ENCODE assay signal across 15 cellular contexts in the genomic region with DNA sequence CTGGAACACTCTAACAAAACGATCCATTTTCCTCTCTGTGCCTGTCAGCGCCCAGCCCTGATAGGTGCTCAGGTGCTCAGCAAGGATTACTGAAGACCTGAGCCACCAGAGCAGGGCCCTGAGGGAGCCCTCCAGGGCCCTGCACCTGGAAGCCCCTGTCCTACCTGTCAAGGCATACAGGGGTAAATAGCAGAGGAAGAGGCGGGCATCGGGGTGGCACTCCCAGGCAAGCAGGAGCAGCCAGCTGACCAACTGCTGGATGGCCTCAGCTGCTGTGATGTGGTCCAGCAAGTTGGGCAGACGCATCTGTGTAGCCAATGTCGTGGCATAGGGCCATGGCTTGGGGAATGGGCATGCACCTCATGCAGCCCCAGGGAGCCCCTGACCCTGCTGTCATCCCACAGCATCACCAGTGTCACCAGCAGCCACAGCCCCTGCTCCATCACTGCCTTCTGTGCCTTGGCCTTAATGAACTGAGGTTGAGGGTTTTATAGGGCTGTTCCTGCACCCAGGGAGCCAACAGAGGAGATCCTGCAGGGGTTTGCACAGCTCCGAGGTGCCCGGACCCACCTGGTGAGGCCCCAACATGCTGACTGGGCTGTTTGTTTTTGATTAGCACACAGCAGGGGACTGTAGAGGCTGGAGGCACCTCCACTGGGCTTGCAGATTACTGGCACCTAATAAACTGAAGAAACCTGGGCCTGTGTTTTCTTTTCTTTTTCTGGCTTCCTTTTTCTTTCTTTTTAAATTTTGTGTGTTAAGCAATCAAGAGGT. TPM values are rescaled to one million over a fixed set of nuclear protein-coding genes. Genes with fewer than 3 reads are reported as not detected.
A peak's percentile ranks its signal among the peaks of the same experiment; 100 is the strongest.
DNase-seq lines count a peak whose midpoint lies in the region; ATAC-seq and TF ChIP-seq lines count a peak whose summit lies in the region.
"Had no signal": no experiment of that assay in that cellular context is flagged by ENCODE, and none has a peak within 500 bp of the region (broad histone marks: within the 10 kb centered on the region; RNA-seq: fewer than 3 reads in every experiment).

No MANE protein-coding gene starts in this region.

- peak; percentile 47 for ATAC-seq in GM23338
- no peak for ATAC-seq in WTC11
- ATAC-seq: effector memory CD8-positive, alpha-beta T cell had no signal

- H3K27ac ChIP-seq in CD8-positive, alpha-beta memory T cell (ENCODE audit: low read depth, low read length) = no peak overlapping the region
- no peak overlapping the region for H3K27ac ChIP-seq in GM23338 (ENCODE audit: low read depth)
- H3K27ac ChIP-seq in neural cell (ENCODE audit: low read length) = peak overlapping the region; percentile 80
- H3K27ac ChIP-seq: SJCRH30, thoracic aorta had no signal

- no peaks in the 10 kb centered on the region for H3K36me3 ChIP-seq in CD8-positive, alpha-beta memory T cell (ENCODE audit: insufficient read depth, low read length)
- H3K36me3 ChIP-seq in GM23338 (ENCODE audit: insufficient read depth) (no peaks in the 10 kb centered on the region), neural cell (ENCODE audit: insufficient read depth, low read length) (no peaks in the 10 kb centered on the region)
- H3K36me3 ChIP-seq: SJCRH30, thoracic aorta had no signal

- peaks cover 8 to 10% (median 9%) of the 10 kb centered on the region in 3 donors for H3K4me1 Mint-ChIP-seq in CD8-positive, alpha-beta memory T cell
- H3K4me1 Mint-ChIP-seq in GM23338 = peaks cover 23% of the 10 kb centered on the region
- H3K4me1 Mint-ChIP-seq in WTC11 = peaks cover 12% of the 10 kb centered on the region

- no peaks in the 10 kb centered on the region for H3K4me1 ChIP-seq in CD8-positive, alpha-beta memory T cell (ENCODE audit: insufficient read depth, low read length)
- peaks cover 10% of the 10 kb centered on the region for H3K4me1 ChIP-seq in GM23338 (ENCODE audit: insufficient read depth)
- H3K4me1 ChIP-seq: adrenal gland, SJCRH30 had no signal

- H3K9me3 ChIP-seq in CD8-positive, alpha-beta memory T cell (ENCODE audit: low read length) = no peaks in the 10 kb centered on the region
- no peaks in the 10 kb centered on the region for H3K9me3 ChIP-seq in neural cell (ENCODE audit: low read length)
- H3K9me3 ChIP-seq: adrenal gland, SJCRH30, thoracic aorta had no signal

- TF ChIP-seq RAD21 in neural cell (conservative IDR thresholded peaks at IDR 0.05) = no peak

- H4K20me1 ChIP-seq in GM23338 (replicated peaks; ENCODE audit: insufficient read depth) = no peaks in the 10 kb centered on the region; the same call in 1 of the 2 replicates
- no peaks in the 10 kb centered on the region for H4K20me1 ChIP-seq in neural cell (ENCODE audit: insufficient read depth)

- peaks cover 0 to 20% (median 3%) of the 10 kb centered on the region in 3 donors for H3K36me3 Mint-ChIP-seq in CD8-positive, alpha-beta memory T cell
- H3K36me3 Mint-ChIP-seq in GM23338 (ENCODE audit: low read depth) (peaks cover 9% of the 10 kb centered on the region), WTC11 (peaks cover 4% of the 10 kb centered on the region; the same call in 1 of the 2 replicates)

- no peaks in the 10 kb centered on the region for H3K27me3 Mint-ChIP-seq in CD8-positive, alpha-beta memory T cell
- H3K27me3 Mint-ChIP-seq in GM23338 (ENCODE audit: insufficient read depth, low read depth, poor library complexity) = peaks cover 11% of the 10 kb centered on the region
- no peaks in the 10 kb centered on the region for H3K27me3 Mint-ChIP-seq in WTC11 (ENCODE audit: low read depth)
- H3K27me3 Mint-ChIP-seq: effector memory CD8-positive, alpha-beta T cell had no signal

- no peak overlapping the region for H3K4me3 Mint-ChIP-seq in CD8-positive, alpha-beta memory T cell
- H3K4me3 Mint-ChIP-seq in GM23338 (peak overlapping the region; percentile 32; the same call in 2 of the 3 replicates), WTC11 (no peak overlapping the region)
- H3K4me3 Mint-ChIP-seq: effector memory CD8-positive, alpha-beta T cell had no signal

- TF ChIP-seq CTCF in GM23338 (conservative IDR thresholded peaks at IDR 0.05; ENCODE audit: low read depth in 2 of 2) = no peak
- no peak for TF ChIP-seq CTCF in WTC11 (IDR thresholded peaks at IDR 0.05)
- no peak for TF ChIP-seq CTCF in neural cell (IDR thresholded peaks at IDR 0.05; ENCODE audit: poor library complexity, severe bottlenecking)

- H3K9ac ChIP-seq in neural cell (ENCODE audit: low read length) = no peak overlapping the region

- CTCF ChIA-PET in CD8-positive, alpha-beta memory T cell (lab: Charles Lee) = interaction anchor here (1.0 to 2.7 kb wide), 3 partner anchors 11 to 23 kb away, joined by 3 to 10 read pairs (median 4); a partner anchor contains a TSS
- CTCF ChIA-PET in WTC11 (lab: Charles Lee) = interaction anchor here (1.2 to 4.3 kb wide), 3 partner anchors 10 to 15 kb away, joined by 3 to 23 read pairs (median 6); no protein-coding TSS in a partner anchor

- H3F3A ChIP-seq in GM23338 (replicated peaks; ENCODE audit: low read depth) (no peaks in the 10 kb centered on the region), neural cell (ENCODE audit: insufficient read depth, low read length, poor library complexity, severe bottlenecking) (no peaks in the 10 kb centered on the region)

- H3K27ac Mint-ChIP-seq in CD8-positive, alpha-beta memory T cell = peak overlapping the region in 5 of 8 donors; percentile 30 to 60 (median 47)
- H3K27ac Mint-ChIP-seq in GM23338 = 0 out of 2 replicates have a peak overlapping the region, but pooled peaks have one; percentile 6
- 0 out of 2 replicates have a peak overlapping the region, but pooled peaks have one; percentile 57 for H3K27ac Mint-ChIP-seq in WTC11

- no peak for TF ChIP-seq EP300 in neural cell (conservative IDR thresholded peaks at IDR 0.05; ENCODE audit: poor library complexity, severe bottlenecking)

- no peaks in the 10 kb centered on the region for H3K27me3 ChIP-seq in CD8-positive, alpha-beta memory T cell (ENCODE audit: insufficient read depth, low read length, poor library complexity, severe bottlenecking)
- H3K27me3 ChIP-seq in GM23338 (ENCODE audit: insufficient read depth) (no peaks in the 10 kb centered on the region), neural cell (ENCODE audit: insufficient read depth, low read depth, low read length) (no peaks in the 10 kb centered on the region)
- H3K27me3 ChIP-seq: adrenal gland, SJCRH30 had no signal

- H3K9me3 Mint-ChIP-seq in CD8-positive, alpha-beta memory T cell = no peaks in the 10 kb centered on the region
- H3K9me3 Mint-ChIP-seq in GM23338 (no peaks in the 10 kb centered on the region), WTC11 (no peaks in the 10 kb centered on the region)
- H3K9me3 Mint-ChIP-seq: effector memory CD8-positive, alpha-beta T cell had no signal

- H3K79me2 ChIP-seq in GM23338 (replicated peaks; ENCODE audit: insufficient read depth) = no peaks in the 10 kb centered on the region
- no peaks in the 10 kb centered on the region for H3K79me2 ChIP-seq in neural cell (replicated peaks; ENCODE audit: insufficient read depth, low read length)

- H2AFZ ChIP-seq in GM23338 = no peak overlapping the region
- H2AFZ ChIP-seq in neural cell (ENCODE audit: low read depth, low read length) = no peak overlapping the region

- no peak for DNase-seq in CD8-positive, alpha-beta memory T cell
- no peak for DNase-seq in GM23338 (ENCODE audit: low spot score)
- DNase-seq in WTC11 (ENCODE audit: low spot score) = no peak
- DNase-seq in NCI-H2196 treated with DMSO at 0.1 percent for 48 hours (lab: John Stamatoyannopoulos, UW; ENCODE audit: unreplicated experiment) = no peak
- DNase-seq in COLO829 (ENCODE audit: low spot score) = no peak
- no peak for DNase-seq in NCI-H2029 (lab: John Stamatoyannopoulos, UW)
- DNase-seq: activated CD4-positive, alpha-beta T cell treated with anti-CD3 and anti-CD28 coated beads for 4 hours; adrenal gland; effector memory CD8-positive, alpha-beta T cell; kidney; NCI-H1048; SJCRH30; stimulated activated CD4-positive, alpha-beta T cell treated with anti-CD3 and anti-CD28 coated beads, Interleukin-2, amount 100 ng/mL, for 48 hours had no signal

- H3K9me2 ChIP-seq in GM23338 (ENCODE audit: insufficient read depth) = no peaks in the 10 kb centered on the region; the same call in 1 of the 2 replicates
- H3K9me2 ChIP-seq in neural cell (ENCODE audit: insufficient read depth, low read length) = no peaks in the 10 kb centered on the region

- H3K4me3 ChIP-seq in CD8-positive, alpha-beta memory T cell (ENCODE audit: low read length) = no peak overlapping the region
- 0 out of 2 replicates have a peak overlapping the region, but pooled peaks have one; percentile 20 for H3K4me3 ChIP-seq in GM23338
- no peak overlapping the region for H3K4me3 ChIP-seq in neural cell (ENCODE audit: low read length)
- H3K4me3 ChIP-seq: adrenal gland, SJCRH30, thoracic aorta had no signal

- H3K4me2 ChIP-seq in GM23338 (peak overlapping the region; percentile 66), neural cell (ENCODE audit: low read length) (no peak overlapping the region)

- POLR2A ChIA-PET in CD8-positive, alpha-beta memory T cell (lab: Charles Lee) = no interaction called here
- POLR2A ChIA-PET in WTC11 (lab: Charles Lee) = no interaction called here

RNA-seq across cellular contexts. Expression of a gene that starts 7.9 kb away (rescaled TPM):
- total RNA-seq in CD8-positive, alpha-beta memory T cell = 100 to 1,000 TPM; 158 to 167 TPM
- 82.9 TPM for polyA plus RNA-seq in CD8-positive, alpha-beta memory T cell
- total RNA-seq in GM23338 (2014; rRNA removed; shearing (Covaris generic)) = 151 and 156 TPM in 2 replicates
- polyA plus RNA-seq in GM23338 (2016; fragmentation: Nextera tagmentation; extraction: Ambion mirVana) = 76.5 and 83.7 TPM in 2 replicates
- total RNA-seq in WTC11 (2021) = 204 to 213 TPM (median 209 TPM) in 3 replicates
- 315 and 326 TPM in 2 replicates for polyA plus RNA-seq in neural cell
- polyA minus RNA-seq in neural cell = 162 TPM in 2 replicates

RNA-seq across cellular contexts. Expression of a gene that starts 9.2 kb away (rescaled TPM):
- 10 to 100 TPM; 28.6 to 33.0 TPM for total RNA-seq in CD8-positive, alpha-beta memory T cell
- 35.0 TPM for polyA plus RNA-seq in CD8-positive, alpha-beta memory T cell
- 22.1 and 28.7 TPM in 2 replicates for total RNA-seq in GM23338 (2014; rRNA removed; shearing (Covaris generic))
- polyA plus RNA-seq in GM23338 (2016; fragmentation: Nextera tagmentation; extraction: Ambion mirVana) (15.9 and 17.9 TPM in 2 replicates), neural cell (97.3 and 111 TPM in 2 replicates)
- 21.9 to 28.8 TPM (median 28.2 TPM) in 3 replicates for total RNA-seq in WTC11 (2021)
- 49.3 and 58.4 TPM in 2 replicates for polyA minus RNA-seq in neural cell

RNA-seq across cellular contexts. Expression of a gene that starts 19.1 kb away (rescaled TPM):
- total RNA-seq in CD8-positive, alpha-beta memory T cell = 10 to 100 TPM; 27.9 to 31.7 TPM
- polyA plus RNA-seq in CD8-positive, alpha-beta memory T cell = 24.4 TPM
- total RNA-seq in GM23338 (2014; rRNA removed; shearing (Covaris generic)) = 38.0 and 57.7 TPM in 2 replicates
- polyA plus RNA-seq in GM23338 (2016; fragmentation: Nextera tagmentation; extraction: Ambion mirVana) = 31.0 and 31.3 TPM in 2 replicates
- total RNA-seq in WTC11 (2021) = 38.8 to 41.4 TPM (median 39.6 TPM) in 3 replicates
- polyA plus RNA-seq in neural cell = 121 and 145 TPM in 2 replicates
- 31.6 and 32.4 TPM in 2 replicates for polyA minus RNA-seq in neural cell

RNA-seq across cellular contexts. Expression of a gene that starts 22.6 kb away (rescaled TPM):
- total RNA-seq in CD8-positive, alpha-beta memory T cell = 10 to 100 TPM; 86.3 to 88.8 TPM
- 217 TPM for polyA plus RNA-seq in CD8-positive, alpha-beta memory T cell
- 32.3 and 49.9 TPM in 2 replicates for total RNA-seq in GM23338 (2014; rRNA removed; shearing (Covaris generic))
- 118 and 122 TPM in 2 replicates for polyA plus RNA-seq in GM23338 (2016; fragmentation: Nextera tagmentation; extraction: Ambion mirVana)
- 36.8 to 50.3 TPM (median 49.6 TPM) in 3 replicates for total RNA-seq in WTC11 (2021)
- polyA plus RNA-seq in neural cell = 36.2 and 49.0 TPM in 2 replicates
- 31.0 and 41.6 TPM in 2 replicates for polyA minus RNA-seq in neural cell

RNA-seq across cellular contexts. Expression of a gene that starts 29.9 kb away (rescaled TPM):
- total RNA-seq in CD8-positive, alpha-beta memory T cell = 100 to 1,000 TPM; 448 to 457 TPM
- polyA plus RNA-seq in CD8-positive, alpha-beta memory T cell = 76.1 TPM
- total RNA-seq in GM23338 (2014; rRNA removed; shearing (Covaris generic)) = 297 and 314 TPM in 2 replicates
- 198 and 216 TPM in 2 replicates for polyA plus RNA-seq in GM23338 (2016; fragmentation: Nextera tagmentation; extraction: Ambion mirVana)
- total RNA-seq in WTC11 (2021) = 449 to 472 TPM (median 452 TPM) in 3 replicates
- polyA plus RNA-seq in neural cell = 137 and 148 TPM in 2 replicates
- polyA minus RNA-seq in neural cell = 79.9 and 80.3 TPM in 2 replicates

Comparison
In these comparisons a context has a peak if more than half of its experiments do, and no peak if none do; other contexts are left out.
1. H3K27ac Mint-ChIP-seq: peak in every context shown above with its lines; median percentile 57 in WTC11; 47 in CD8-positive, alpha-beta memory T cell; 6 in GM23338.